In the genomic region with DNA sequence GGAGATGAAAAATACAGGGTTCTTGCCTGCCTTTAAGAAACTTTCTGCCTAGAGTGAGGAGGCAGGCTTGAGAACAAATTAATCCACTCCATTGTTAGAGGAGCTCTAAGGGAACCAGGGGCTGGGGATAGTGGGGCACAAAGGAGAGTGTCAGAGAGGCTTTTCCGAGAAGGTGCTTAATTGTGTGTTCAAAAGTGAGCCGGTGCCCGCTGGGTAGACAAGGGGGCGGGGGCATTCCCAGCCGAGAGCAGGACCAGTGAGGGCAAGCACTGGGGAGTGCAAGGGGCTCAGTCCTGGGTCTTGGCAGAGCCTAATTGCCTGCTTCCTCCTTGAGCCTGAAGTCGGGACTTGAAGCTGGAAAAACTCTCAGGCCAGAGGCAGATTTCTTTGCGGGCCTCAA, we compare ENCODE assay signal across 23 cellular contexts.
DNase-seq lines count a peak whose midpoint lies in the region; ATAC-seq and TF ChIP-seq lines count a peak whose summit lies in the region.
"Had no signal": no experiment of that assay in that cellular context is flagged by ENCODE, and none has a peak within 500 bp of the region (broad histone marks: within the 10 kb centered on the region; RNA-seq: fewer than 3 reads in every experiment).

No MANE protein-coding gene starts in this region.

- H3K9ac ChIP-seq in neuronal stem cell (ENCODE audit: low read depth, low read length, poor library complexity), result no peak overlapping the region
- H3K9ac ChIP-seq: BLaER1 treated with 17β-estradiol and CSF1 and Interleukin-3, amounts not matched to agents 10 nM and 100 nM; GM23248 had no signal

- peaks cover 11% of the 10 kb centered on the region for H3K36me3 Mint-ChIP-seq in glutamatergic neuron (ENCODE audit: unreplicated experiment)
- H3K36me3 Mint-ChIP-seq: CD14-positive monocyte; CD8-positive, alpha-beta memory T cell had no signal

- H3K18ac ChIP-seq in neuronal stem cell (ENCODE audit: low read length), result peak overlapping the region; percentile 49

- H2AFZ ChIP-seq in neuronal stem cell (ENCODE audit: low read length), result peak overlapping the region; percentile 47
- H2AFZ ChIP-seq: GM23248 had no signal

- no peak overlapping the region for H3K23ac ChIP-seq in neuronal stem cell (ENCODE audit: low read depth, low read length, poor library complexity)

- no peaks in the 10 kb centered on the region for H3K27me3 ChIP-seq in neuronal stem cell (ENCODE audit: control insufficient read depth in 3 of 3, insufficient read depth in 3 of 3, low read depth in 1 of 3, low read length in 3 of 3)
- H3K27me3 ChIP-seq: BE2C; BLaER1 treated with 17β-estradiol and CSF1 and Interleukin-3, amounts not matched to agents 10 nM and 100 nM had no signal

- H2BK120ac ChIP-seq in neuronal stem cell (ENCODE audit: low read depth, low read length), result no peak overlapping the region

- no CpG with 5 or more reads among the region's 7 CpGs for WGBS in neuronal stem cell (ENCODE audit: extremely low coverage in 2 of 2, insufficient read length in 2 of 2, insufficient replicate concordance in 1 of 2), 2 donors

- no peak overlapping the region for H3K14ac ChIP-seq in neuronal stem cell (ENCODE audit: low read length)

- no peak overlapping the region for H3K4ac ChIP-seq in neuronal stem cell (ENCODE audit: low read length)

- ATAC-seq in GM18511 (IDR thresholded peaks at IDR 0.05; ENCODE audit: unreplicated experiment) (no peak), GM19455 (IDR thresholded peaks at IDR 0.05; ENCODE audit: unreplicated experiment) (no peak)
- ATAC-seq: A549, HCT116 had no signal

- peaks cover 7 to 12% of the 10 kb centered on the region in 2 donors for H3K4me1 ChIP-seq in neuronal stem cell (ENCODE audit: control insufficient read depth in 2 of 2, insufficient read depth in 1 of 2, low read depth in 1 of 2, low read length in 2 of 2)
- H3K4me1 ChIP-seq: A549; BE2C; BLaER1 treated with 17β-estradiol and CSF1 and Interleukin-3, amounts not matched to agents 10 nM and 100 nM had no signal

- H3K4me3 Mint-ChIP-seq in glutamatergic neuron (ENCODE audit: unreplicated experiment), result no peak overlapping the region
- H3K4me3 Mint-ChIP-seq: CD14-positive monocyte; CD4-positive, alpha-beta T cell; CD8-positive, alpha-beta memory T cell; H9 had no signal

- no peaks in the 10 kb centered on the region for H3K79me1 ChIP-seq in neuronal stem cell (ENCODE audit: low read depth, low read length)

- peaks cover 7% of the 10 kb centered on the region for H3K9me3 Mint-ChIP-seq in glutamatergic neuron (ENCODE audit: unreplicated experiment)
- H3K9me3 Mint-ChIP-seq: CD4-positive, alpha-beta T cell had no signal

- H3K27ac Mint-ChIP-seq in glutamatergic neuron (ENCODE audit: unreplicated experiment), result peak overlapping the region; percentile 76
- H3K27ac Mint-ChIP-seq: CD14-positive monocyte; CD4-positive, alpha-beta T cell; CD8-positive, alpha-beta memory T cell had no signal

- no peak overlapping the region for H4K91ac ChIP-seq in neuronal stem cell (ENCODE audit: low read depth, low read length, poor library complexity)

- H3K4me2 ChIP-seq in neuronal stem cell (ENCODE audit: insufficient read depth, low read length, poor library complexity, severe bottlenecking), result no peak overlapping the region
- H3K4me2 ChIP-seq: A549; BLaER1 treated with 17β-estradiol and CSF1 and Interleukin-3, amounts not matched to agents 10 nM and 100 nM had no signal

- no peak overlapping the region for H2BK5ac ChIP-seq in neuronal stem cell (ENCODE audit: low read length)

- H3K9me3 ChIP-seq in neuronal stem cell (replicated peaks in 1 of 2; ENCODE audit: control insufficient read depth in 2 of 2, insufficient read depth in 1 of 2, low read depth in 1 of 2, low read length in 2 of 2), result peaks cover 0 to 16% of the 10 kb centered on the region in 2 donors
- H3K9me3 ChIP-seq: A549, BE2C had no signal

- H2BK15ac ChIP-seq in neuronal stem cell (ENCODE audit: low read length), result no peak overlapping the region

- no peak overlapping the region for H2BK12ac ChIP-seq in neuronal stem cell (ENCODE audit: low read length)

- no peak overlapping the region for H3K4me3 ChIP-seq in neuronal stem cell (ENCODE audit: low read length in 2 of 2)
- H3K4me3 ChIP-seq: A549; BLaER1 treated with 17β-estradiol and CSF1 and Interleukin-3, amounts not matched to agents 10 nM and 100 nM; GM23248 had no signal

- TF ChIP-seq CTCF in glutamatergic neuron (IDR thresholded peaks at IDR 0.05; ENCODE audit: partially characterized antibody, unreplicated experiment), result no peak

- H3K36me3 ChIP-seq in neuronal stem cell (replicated peaks in 1 of 2; ENCODE audit: control insufficient read depth in 2 of 2, insufficient read depth in 2 of 2, low read length in 2 of 2), result no peaks in the 10 kb centered on the region
- H3K36me3 ChIP-seq: BE2C; BLaER1 treated with 17β-estradiol and CSF1 and Interleukin-3, amounts not matched to agents 10 nM and 100 nM had no signal

- no peak overlapping the region for H2AK5ac ChIP-seq in neuronal stem cell (ENCODE audit: low read depth, low read length)

- H3K27me3 Mint-ChIP-seq in glutamatergic neuron (ENCODE audit: unreplicated experiment), result peaks cover 9% of the 10 kb centered on the region
- H3K27me3 Mint-ChIP-seq: CD4-positive, alpha-beta T cell had no signal

- peaks cover 25% of the 10 kb centered on the region for H3K4me1 Mint-ChIP-seq in glutamatergic neuron (ENCODE audit: low read depth, unreplicated experiment)
- H3K4me1 Mint-ChIP-seq: CD14-positive monocyte; CD8-positive, alpha-beta memory T cell had no signal

- H4K8ac ChIP-seq in neuronal stem cell (ENCODE audit: low read depth, low read length), result no peak overlapping the region

- DNase-seq in ecto neural progenitor cell (ENCODE audit: low spot score), result peak; percentile 67
- DNase-seq in glutamatergic neuron, result no peak
- DNase-seq in neuronal stem cell (ENCODE audit: low spot score), result peak; percentile 12
- DNase-seq in nucleus accumbens (lab: John Stamatoyannopoulos, UW), result no peak
- DNase-seq in pons (ENCODE audit: low spot score), result no peak
- DNase-seq: 8988T; ACHN; AML-193; BE2C; Calu3; CD4-positive, alpha-beta T cell; CD8-positive, alpha-beta memory T cell; DMS53; DMS79 treated with DMSO at 0.1 percent for 48 hours; GF-D8; GM23248; H9 had no signal

- H3K27ac ChIP-seq in neuronal stem cell (replicated peaks; ENCODE audit: low read length), result peak overlapping the region; percentile 49
- H3K27ac ChIP-seq: A549; BLaER1 treated with 17β-estradiol and CSF1 and Interleukin-3, amounts not matched to agents 10 nM and 100 nM; GM23248 had no signal

Comparison
In these comparisons a context has a peak if more than half of its experiments do, and no peak if none do; other contexts are left out.
1. DNase-seq: peak in ecto neural progenitor cell (single experiment) and neuronal stem cell (single experiment); none in glutamatergic neuron (single experiment), nucleus accumbens (0 of 56) and pons (single experiment).